10 cellular contexts compared by ENCODE assay signal in the genomic region with DNA sequence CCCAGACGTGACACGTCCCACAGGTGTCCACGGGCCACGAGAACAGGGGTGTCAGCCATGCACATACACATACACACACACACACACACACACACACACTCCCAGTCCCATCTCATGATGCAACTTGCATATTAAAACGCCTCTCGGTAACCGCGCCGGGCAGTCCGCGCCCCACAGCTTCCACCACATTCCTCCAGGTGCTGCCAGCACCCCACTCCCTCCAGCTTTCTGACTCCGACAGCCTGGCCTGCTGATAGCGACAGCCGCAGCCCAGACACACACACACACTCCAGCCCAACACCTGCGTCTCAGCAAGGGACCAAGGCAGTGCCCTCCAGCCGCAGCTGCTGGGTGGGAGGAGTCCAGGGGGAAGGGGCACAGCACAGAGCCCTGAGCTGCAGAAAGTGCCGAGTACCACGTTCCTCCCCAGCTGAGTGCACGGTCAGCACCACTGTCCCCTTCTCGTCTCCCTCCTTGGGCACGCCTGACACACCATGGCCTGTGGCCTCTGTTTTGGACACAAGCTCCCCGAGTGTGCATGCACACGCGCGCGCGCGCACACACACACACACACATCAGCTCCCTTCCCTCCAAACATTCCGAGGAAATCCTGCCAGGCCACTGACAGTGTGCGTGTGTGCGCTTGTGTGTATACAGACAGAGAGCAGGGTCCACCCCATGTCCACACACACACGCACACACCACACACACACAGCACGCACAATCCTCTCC. TPM values are rescaled to one million over a fixed set of nuclear protein-coding genes. Genes with fewer than 3 reads are reported as not detected.
DNase-seq lines count a peak whose midpoint lies in the region; ATAC-seq and TF ChIP-seq lines count a peak whose summit lies in the region.
"Had no signal": no experiment of that assay in that cellular context is flagged by ENCODE, and none has a peak within 500 bp of the region (broad histone marks: within the 10 kb centered on the region; RNA-seq: fewer than 3 reads in every experiment).

No MANE protein-coding gene starts in this region.

- ATAC-seq in sciatic nerve: peak; percentile 55
- ATAC-seq in activated CD4-positive, alpha-beta T cell treated with anti-CD3 and anti-CD28 coated beads for 36 hours: no peak

- H3K36me3 Mint-ChIP-seq in activated CD4-positive, alpha-beta T cell treated with anti-CD3 and anti-CD28 coated beads for 36 hours (ENCODE audit: low read depth): no peaks in the 10 kb centered on the region

- H3K9me3 Mint-ChIP-seq in activated CD4-positive, alpha-beta T cell treated with anti-CD3 and anti-CD28 coated beads for 36 hours (ENCODE audit: low read depth): no peaks in the 10 kb centered on the region

- DNase-seq in DMS53 (lab: John Stamatoyannopoulos, UW) (peak; percentile 33), DMS53 treated with DMSO at 0.1 percent for 48 hours (lab: John Stamatoyannopoulos, UW; ENCODE audit: unreplicated experiment) (no peak), NCI-H748 treated with DMSO at 0.1 percent for 48 hours (lab: John Stamatoyannopoulos, UW) (peak; percentile 21), foreskin fibroblast (peak in 1 of 2 donors; percentile 40), sciatic nerve (ENCODE audit: low spot score) (no peak), cerebellar cortex (ENCODE audit: low spot score) (no peak), G401 (ENCODE audit: low spot score) (no peak)
- DNase-seq in activated CD4-positive, alpha-beta T cell treated with anti-CD3 and anti-CD28 coated beads for 36 hours: no peak
- DNase-seq: 8988T, transverse colon had no signal

- TF ChIP-seq CTCF in foreskin fibroblast (IDR thresholded peaks at IDR 0.05; ENCODE audit: low read depth, low read length): no peak

- intact Hi-C loops in sciatic nerve (cut with DNase I): no loop called here
- intact Hi-C loops in activated CD4-positive, alpha-beta T cell treated with anti-CD3 and anti-CD28 coated beads for 36 hours (cut with DNase I, micrococcal nuclease): loop anchor here (5.0 kb wide), 2 partner anchors 94 to 159 kb away; no protein-coding TSS in a partner anchor

- H3K4me3 Mint-ChIP-seq in activated CD4-positive, alpha-beta T cell treated with anti-CD3 and anti-CD28 coated beads for 36 hours: no peak overlapping the region

- no peak overlapping the region for H3K27ac Mint-ChIP-seq in activated CD4-positive, alpha-beta T cell treated with anti-CD3 and anti-CD28 coated beads for 36 hours

- in situ Hi-C loops in G401 (cut with HindIII; ENCODE audit: low sequenced_read_pairs): no loop called here

- CTCF ChIA-PET in activated CD4-positive, alpha-beta T cell treated with anti-CD3 and anti-CD28 coated beads for 36 hours (lab: Charles Lee): interaction anchor here (0.6 to 1.3 kb wide), 3 partner anchors 46 to 111 kb away, joined by 4 read pairs; no protein-coding TSS in a partner anchor

- POLR2A ChIA-PET in activated CD4-positive, alpha-beta T cell treated with anti-CD3 and anti-CD28 coated beads for 36 hours (lab: Charles Lee): no interaction called here

- H3K4me1 Mint-ChIP-seq in activated CD4-positive, alpha-beta T cell treated with anti-CD3 and anti-CD28 coated beads for 36 hours: no peaks in the 10 kb centered on the region

- peaks cover 48% of the 10 kb centered on the region for H3K27me3 Mint-ChIP-seq in activated CD4-positive, alpha-beta T cell treated with anti-CD3 and anti-CD28 coated beads for 36 hours

- peak overlapping the region; percentile 52 to 65 for H3K4me3 ChIP-seq in foreskin fibroblast (ENCODE audit: low read depth in 1 of 2, low read length in 2 of 2)
- H3K4me3 ChIP-seq: transverse colon had no signal

RNA-seq across cellular contexts. Expression of gene ELFN2, which starts 1.3 kb away (rescaled TPM):
- 5.9 TPM for total RNA-seq in sciatic nerve
- under 1 TPM; 0.19 to 0.25 TPM for total RNA-seq in activated CD4-positive, alpha-beta T cell treated with anti-CD3 and anti-CD28 coated beads for 36 hours
- total RNA-seq in G401 (2014; rRNA removed; shearing (Covaris generic)): under 0.01 TPM in 1 of 2 replicates, not detected in the other

Comparison
In these comparisons a context has a peak if more than half of its experiments do, and no peak if none do; other contexts are left out.
1. DNase-seq: peak in DMS53 (single experiment) and NCI-H748 treated with DMSO at 0.1 percent for 48 hours (single experiment); none in DMS53 treated with DMSO at 0.1 percent for 48 hours (single experiment), sciatic nerve (single experiment), activated CD4-positive, alpha-beta T cell treated with anti-CD3 and anti-CD28 coated beads for 36 hours (single experiment), cerebellar cortex (single experiment) and G401 (single experiment).